In genomic region chr4:63269156-63269555, GRCh38 we compare ENCODE assay signal across 6 cellular contexts.
"Had no signal": no experiment of that assay in that cellular context is flagged by ENCODE, and none has a peak within 500 bp of the region (broad histone marks: within the 10 kb centered on the region; RNA-seq: fewer than 3 reads in every experiment).

No MANE protein-coding gene starts in this region.

- H3K27ac ChIP-seq: HL-60 had no signal

- ATAC-seq: HepG2, K562 had no signal

- H3K4me3 ChIP-seq: K562 had no signal

- DNase-seq: IMR-90, KBM-7, KG1 had no signal
